8 cellular contexts compared by ENCODE assay signal in genomic region chrX:85003655-85004244, GRCh38. TPM values are rescaled to one million over a fixed set of nuclear protein-coding genes. Genes with fewer than 3 reads are reported as not detected.
DNase-seq lines count a peak whose midpoint lies in the region; ATAC-seq and TF ChIP-seq lines count a peak whose summit lies in the region.

TSS of gene APOOL (plus strand) at chrX:85003877. CDS start at chrX:85003913, 36 bp downstream.

- peak within 1 kb of the TSS; percentile 90 for H2AFZ ChIP-seq in PC-3 (ENCODE audit: low read length)

- H3K4me1 Mint-ChIP-seq in IgD-negative memory B cell: peaks cover 0 to 8% (median 8%) of the 10 kb centered on the region in 3 donors

- H3K4me1 ChIP-seq in PC-3 (ENCODE audit: insufficient read depth, low read length): no peaks in the 10 kb centered on the region; the same call in 1 of the 2 replicates
- peaks cover 4% of the 10 kb centered on the region for H3K4me1 ChIP-seq in muscle layer of colon (ENCODE audit: insufficient read depth, low read length)

- H3K9me2 ChIP-seq in PC-3 (replicated peaks; ENCODE audit: low read length): no peaks in the 10 kb centered on the region

- H3F3A ChIP-seq in PC-3 (ENCODE audit: low read length, unreplicated experiment): no peaks in the 10 kb centered on the region

- peak within 1 kb of the TSS; percentile 58 for H3K27ac ChIP-seq in PC-3 (ENCODE audit: low read length)
- peak within 1 kb of the TSS; percentile 62 for H3K27ac ChIP-seq in muscle layer of colon (ENCODE audit: low read depth, low read length)

- POLR2A ChIA-PET in PC-3 (lab: Charles Lee; ENCODE audit: unreplicated experiment): no interaction called here

- H3K4me3 Mint-ChIP-seq in IgD-negative memory B cell: peak within 1 kb of the TSS; percentile 85 to 95 (median 94)

- H3K9me3 Mint-ChIP-seq in IgD-negative memory B cell: no peaks in the 10 kb centered on the region

- H3K4me3 ChIP-seq in PC-3 (ENCODE audit: low read length): peak within 1 kb of the TSS; percentile 96
- peak within 1 kb of the TSS; percentile 49 to 66 for H3K4me3 ChIP-seq in muscle layer of colon (ENCODE audit: low read depth in 1 of 2, low read length in 2 of 2)

- H3K79me2 ChIP-seq in PC-3 (ENCODE audit: low read length): peaks cover 46% of the 10 kb centered on the region

- CTCF ChIA-PET in PC-3 (lab: Charles Lee): interaction anchor here (0.6 kb wide), 1 partner anchor 49 kb away, joined by 4 read pairs; no protein-coding TSS in a partner anchor

- peak within 1 kb of the TSS; percentile 93 for H3K4me2 ChIP-seq in PC-3 (ENCODE audit: low read length)

- H3K27me3 ChIP-seq in PC-3 (ENCODE audit: low read length) (no peaks in the 10 kb centered on the region), muscle layer of colon (ENCODE audit: control insufficient read depth in 1 of 2, insufficient read depth in 2 of 2, low read length in 2 of 2) (no peaks in the 10 kb centered on the region)

- H3K36me3 ChIP-seq in PC-3 (ENCODE audit: low read depth, low read length) (peaks cover 4% of the 10 kb centered on the region; the same call in 1 of the 2 replicates), muscle layer of colon (ENCODE audit: insufficient read depth, low read length) (no peaks in the 10 kb centered on the region)

- peak; percentile 98 for ATAC-seq in GM21528 (IDR thresholded peaks at IDR 0.05; ENCODE audit: low FRiP score, unreplicated experiment)
- ATAC-seq in PC-3: peak; percentile 90
- peak; percentile 99 for ATAC-seq in esophagus mucosa

- no peaks in the 10 kb centered on the region for H4K20me1 ChIP-seq in PC-3 (ENCODE audit: low read length)

- BruUV-seq in PC-3 (replicated peaks; lab: Mats Ljungman, UMichigan): TSS peak; percentile 82

- no peak for TF ChIP-seq CTCF in PC-3 (conservative IDR thresholded peaks at IDR 0.05; ENCODE audit: low read depth, low read length)

- peaks cover 1% of the 10 kb centered on the region for H3K36me3 Mint-ChIP-seq in IgD-negative memory B cell

- intact Hi-C loops in PC-3 (cut with micrococcal nuclease): no loop called here

- H3K9me3 ChIP-seq in PC-3 (ENCODE audit: low read length) (0 out of 2 replicates have a peak, but pooled peaks cover 2% of the 10 kb centered on the region), muscle layer of colon (ENCODE audit: low read length) (no peaks in the 10 kb centered on the region)

- peak within 1 kb of the TSS; percentile 32 to 79 (median 64) for H3K27ac Mint-ChIP-seq in IgD-negative memory B cell

- DNase-seq in DMS 273 (lab: John Stamatoyannopoulos, UW; ENCODE audit: unreplicated experiment) (peak; percentile 93), PC-3 (peak; percentile 89), activated T-cell treated with anti-CD3 and anti-CD28 coated beads for 48 hours (ENCODE audit: low read depth) (peak; percentile 71)
- peak; percentile 43 to 50 for DNase-seq in stimulated activated CD8-positive, alpha-beta memory T cell treated with anti-CD3 and anti-CD28 coated beads, Interleukin-7, amount 100 ng/mL, for 1 hour (ENCODE audit: low read depth in 2 of 2)

- H3K9ac ChIP-seq in PC-3 (ENCODE audit: low read length) (peak within 1 kb of the TSS; percentile 91), muscle layer of colon (ENCODE audit: low read length) (peak within 1 kb of the TSS; percentile 40)

- H3K27me3 Mint-ChIP-seq in IgD-negative memory B cell: peaks cover 2% of the 10 kb centered on the region

RNA-seq across cellular contexts. Expression of gene APOOL, which starts in this region (rescaled TPM):
- polyA plus RNA-seq in IgD-negative memory B cell: 5.9 TPM
- total RNA-seq in PC-3 (2014; rRNA removed) (14.2 and 15.4 TPM in 2 replicates), esophagus mucosa (16.4 TPM)

Comparison
In these comparisons a context has a peak if more than half of its experiments do, and no peak if none do; other contexts are left out.
1. Peak in every context shown above with its lines: DNase-seq, ATAC-seq, H3K4me3 ChIP-seq and H3K27ac ChIP-seq.